9 cellular contexts compared by ENCODE assay signal in the genomic region with DNA sequence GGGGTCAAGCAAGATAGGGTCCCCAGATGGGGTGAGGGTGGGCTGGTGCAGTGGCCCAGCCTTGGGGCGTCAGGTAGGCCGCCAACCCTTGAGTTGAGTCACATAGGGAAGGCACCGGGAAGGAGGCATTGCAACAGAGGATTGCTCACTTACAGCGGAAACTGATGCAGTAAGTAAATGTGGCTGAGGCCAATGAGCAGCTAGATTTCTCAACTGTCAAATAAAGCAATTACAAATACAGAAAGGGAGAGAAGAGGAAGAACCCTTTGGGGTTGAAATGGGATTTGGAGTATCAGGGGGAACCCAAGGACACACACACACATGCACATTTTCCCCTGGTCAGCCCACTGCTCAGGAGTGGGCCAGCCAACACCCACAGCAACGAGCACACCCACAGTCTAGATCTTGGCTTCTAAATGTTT. TPM values are rescaled to one million over a fixed set of nuclear protein-coding genes. Genes with fewer than 3 reads are reported as not detected.
A peak's percentile ranks its signal among the peaks of the same experiment; 100 is the strongest.
DNase-seq lines count a peak whose midpoint lies in the region; FAIRE-seq and TF ChIP-seq lines count a peak whose summit lies in the region.
"Had no signal": no experiment of that assay in that cellular context is flagged by ENCODE, and none has a peak within 500 bp of the region (broad histone marks: within the 10 kb centered on the region; RNA-seq: fewer than 3 reads in every experiment).

No MANE protein-coding gene starts in this region.

- H3K9me3 ChIP-seq in astrocyte (ENCODE audit: insufficient read depth, low read depth, low read length) (no peaks in the 10 kb centered on the region), uterus (no peaks in the 10 kb centered on the region)

- 55 to 66% methylated on average over 5 of the region's 5 CpGs for WGBS in lower leg skin, 2 donors

- H3K27me3 ChIP-seq in astrocyte (ENCODE audit: insufficient read depth, low read length) = no peaks in the 10 kb centered on the region
- no peaks in the 10 kb centered on the region for H3K27me3 ChIP-seq in uterus

- peaks cover 1% of the 10 kb centered on the region for H3K36me3 Mint-ChIP-seq in astrocyte (ENCODE audit: low read depth, unreplicated experiment)

- H3K9me3 Mint-ChIP-seq in astrocyte (ENCODE audit: unreplicated experiment) = no peaks in the 10 kb centered on the region

- no peak overlapping the region for H2AFZ ChIP-seq in astrocyte (ENCODE audit: low read depth, low read length)

- H3K4me1 ChIP-seq in astrocyte (ENCODE audit: insufficient read depth, low read length) (peaks cover 26% of the 10 kb centered on the region), uterus (peaks cover 0 to 7% of the 10 kb centered on the region in 2 donors)

- H3K27me3 Mint-ChIP-seq in astrocyte (ENCODE audit: low read depth, unreplicated experiment) = no peaks in the 10 kb centered on the region

- no peak for TF ChIP-seq CTCF in astrocyte (IDR thresholded peaks at IDR 0.05; ENCODE audit: insufficient read depth, low read depth, low read length)
- TF ChIP-seq CTCF in lower leg skin (IDR thresholded peaks at IDR 0.05) = no peak
- TF ChIP-seq CTCF in uterus (IDR thresholded peaks at IDR 0.05) = no peak

- H3K4me2 ChIP-seq in astrocyte (ENCODE audit: low read length) = no peak overlapping the region

- no peak for FAIRE-seq in astrocyte (lab: Jason Lieb, UNC)

- H3K27ac ChIP-seq in astrocyte (ENCODE audit: low read depth, low read length) = no peak overlapping the region
- H3K27ac ChIP-seq in uterus = no peak overlapping the region

- H3K9ac ChIP-seq in astrocyte (ENCODE audit: low read length) = no peak overlapping the region

- H4K20me1 ChIP-seq in astrocyte (ENCODE audit: insufficient read depth, low read length) = peaks cover 63% of the 10 kb centered on the region

- peaks cover 100% of the 10 kb centered on the region for H3K79me2 ChIP-seq in astrocyte (ENCODE audit: insufficient read depth, low read length)

- no peak overlapping the region for H3K4me3 Mint-ChIP-seq in astrocyte (ENCODE audit: unreplicated experiment)

- no peak overlapping the region for H3K27ac Mint-ChIP-seq in astrocyte (ENCODE audit: unreplicated experiment)

- TF ChIP-seq POLR2A in lower leg skin (IDR thresholded peaks at IDR 0.05) = no peak
- TF ChIP-seq POLR2A in uterus (IDR thresholded peaks at IDR 0.05) = no peak

- no peaks in the 10 kb centered on the region for H3K36me3 ChIP-seq in astrocyte (ENCODE audit: insufficient read depth, low read length)
- H3K36me3 ChIP-seq in uterus = no peaks in the 10 kb centered on the region

- intact Hi-C loops in lower leg skin (cut with DNase I; ENCODE audit: low total_unique reads) (no loop called here), uterus (cut with DNase I; ENCODE audit: low total_unique reads) (no loop called here)

- H3K4me3 ChIP-seq in astrocyte (ENCODE audit: insufficient read depth, low read depth, low read length) (no peak overlapping the region), lower leg skin (ENCODE audit: low read depth, poor library complexity, severe bottlenecking) (no peak overlapping the region), uterus (no peak overlapping the region)

- H3K4me1 Mint-ChIP-seq in astrocyte (ENCODE audit: low read depth, unreplicated experiment) = peaks cover 32% of the 10 kb centered on the region

- DNase-seq in AG08395 (ENCODE audit: low spot score) = peak; percentile 12
- peak; percentile 89 to 90 for DNase-seq in Kasumi-1 (lab: John Stamatoyannopoulos, UW)
- peak; percentile 57 for DNase-seq in astrocyte (ENCODE audit: low read depth)
- DNase-seq in lower leg skin (ENCODE audit: low spot score in 2 of 2) = peak; percentile 76 to 90
- no peak for DNase-seq in T1000 (lab: John Stamatoyannopoulos, UW)
- no peak for DNase-seq in HuH-7 (ENCODE audit: low spot score)
- no peak for DNase-seq in uterus
- no peak for DNase-seq in NCI-H510A treated with DMSO at 0.1 percent for 48 hours (lab: John Stamatoyannopoulos, UW)
- DNase-seq: effector CD4-positive, alpha-beta T cell had no signal

RNA-seq across cellular contexts. Expression of gene CHSY1, which starts 44.0 kb away (rescaled TPM):
- 42.2 and 48.0 TPM in 2 replicates for total RNA-seq in astrocyte
- 10 to 100 TPM; 23.7 to 32.8 (median 29.9) TPM for total RNA-seq in lower leg skin
- total RNA-seq in uterus = 10 to 100 TPM; 25.6 to 62.8 (median 46.0) TPM

Comparison
In these comparisons a context has a peak if more than half of its experiments do, and no peak if none do; other contexts are left out.
1. DNase-seq: peak in AG08395 (single experiment), Kasumi-1 (2 of 2), astrocyte (single experiment) and lower leg skin (2 of 2); none in T1000 (single experiment), HuH-7 (single experiment), uterus (0 of 2) and NCI-H510A treated with DMSO at 0.1 percent for 48 hours (single experiment).